Comparison of ENCODE assay signal across 35 cellular contexts in the genomic region with DNA sequence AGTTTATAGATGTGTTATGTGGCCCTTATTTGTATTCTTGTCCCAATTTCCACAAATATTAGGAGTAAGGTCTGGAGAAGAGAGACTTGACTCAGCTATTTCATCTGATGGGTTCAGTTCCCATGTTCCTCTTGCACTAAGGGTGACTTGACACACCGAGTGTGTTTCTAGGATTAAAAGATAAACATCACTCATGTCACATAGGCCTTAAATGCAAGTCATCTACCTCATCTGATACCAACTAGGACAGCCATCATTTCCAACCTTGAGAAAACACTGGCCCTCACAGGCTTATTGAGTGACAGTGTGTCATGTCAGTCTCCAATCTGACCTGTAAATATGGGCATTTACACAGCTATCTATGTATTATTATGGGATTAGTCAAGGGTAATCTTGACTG. TPM values are rescaled to one million over a fixed set of nuclear protein-coding genes. Genes with fewer than 3 reads are reported as not detected.
"Had no signal": no experiment of that assay in that cellular context is flagged by ENCODE, and none has a peak within 500 bp of the region (broad histone marks: within the 10 kb centered on the region; RNA-seq: fewer than 3 reads in every experiment).

No MANE protein-coding gene starts in this region.

- H3K36me3 ChIP-seq: adrenal gland, ascending aorta, brain microvascular endothelial cell, breast epithelium, cardiac muscle cell had no signal

- ATAC-seq: activated naive CD4-positive, alpha-beta T cell treated with anti-CD3 and anti-CD28 coated beads, Interleukin-2, amount 50 U/mL, for 72 hours; activated naive CD8-positive, alpha-beta T cell treated with anti-CD3 and anti-CD28 coated beads, Interleukin-2, amount 50 U/mL, for 24 hours; activated T-cell treated with anti-CD3 and anti-CD28 coated beads, Interleukin-2, amount 50 U/mL, for 4 hours; activated T-cell treated with anti-CD3 and anti-CD28 coated beads, Interleukin-2, amount 50 U/mL, for 72 hours; activated T-helper 17 cell treated with anti-CD3 and anti-CD28 coated beads, Interleukin-2, amount 50 U/mL, for 72 hours; body of pancreas had no signal

- DNase-seq: activated effector memory CD4-positive, alpha-beta T cell treated with anti-CD3 and anti-CD28 coated beads, Interleukin-2, amount 50 U/mL, for 16 hours; activated effector memory CD4-positive, alpha-beta T cell treated with Interleukin-2 at 50 U/mL for 16 hours; activated gamma-delta T cell; activated gamma-delta T cell treated with Interleukin-2 at 50 U/mL for 16 hours; activated naive CD4-positive, alpha-beta T cell; activated naive CD4-positive, alpha-beta T cell treated with anti-CD3 and anti-CD28 coated beads for 36 hours; activated naive CD4-positive, alpha-beta T cell treated with anti-CD3 and anti-CD28 coated beads, Interleukin-2, amount 10 ng/mL, durations not matched to agents 7 days and 5 days; activated naive CD4-positive, alpha-beta T cell treated with anti-CD3 and anti-CD28 coated beads, Interleukin-2, amount 50 U/mL, for 16 hours; activated naive CD4-positive, alpha-beta T cell treated with Interleukin-2 at 50 U/mL for 16 hours; activated naive CD8-positive, alpha-beta T cell treated with anti-CD3 and anti-CD28 coated beads for 36 hours; activated naive CD8-positive, alpha-beta T cell treated with anti-CD3 and anti-CD28 coated beads, Interleukin-2, amount 10 ng/mL, durations not matched to agents 7 days and 5 days; activated naive CD8-positive, alpha-beta T cell treated with anti-CD3 and anti-CD28 coated beads, Interleukin-2, amount 50 U/mL, for 24 hours; activated T-cell treated with anti-CD3 and anti-CD28 coated beads, Interleukin-2, amount 50 U/mL, for 24 hours; activated T-cell treated with anti-CD3 and anti-CD28 coated beads, Interleukin-2, amount 50 U/mL, for 4 hours; activated T-cell treated with anti-CD3 and anti-CD28 coated beads, Interleukin-2, amount 50 U/mL, for 48 hours; activated T-cell treated with anti-CD3 and anti-CD28 coated beads, Interleukin-2, amount 50 U/mL, for 72 hours; adrenal gland; amniotic stem cell; amygdala; anterior cingulate cortex; aorta; body of pancreas; brain microvascular endothelial cell; caudate nucleus; central memory CD4-positive, alpha-beta T cell; cerebellar nuclear complex had no signal

- H3K4me1 ChIP-seq: adrenal gland, ascending aorta, breast epithelium had no signal

- H3K9me3 ChIP-seq: adrenal gland, ascending aorta, body of pancreas, breast epithelium had no signal

- H3K4me3 ChIP-seq: adrenal gland, ascending aorta, body of pancreas, breast epithelium, cardiac muscle cell had no signal

- H3K27me3 ChIP-seq: adrenal gland, ascending aorta, body of pancreas, brain microvascular endothelial cell, breast epithelium, cardiac muscle cell had no signal

- H3K27ac ChIP-seq: adrenal gland, ascending aorta, body of pancreas, brain microvascular endothelial cell, breast epithelium, cardiac muscle cell had no signal

- FAIRE-seq: astrocyte had no signal

RNA-seq across cellular contexts. Expression of a gene that starts 53.0 kb away (rescaled TPM):
- total RNA-seq: activated naive CD4-positive, alpha-beta T cell treated with anti-CD3 and anti-CD28 coated beads for 36 hours; activated naive CD4-positive, alpha-beta T cell treated with anti-CD3 and anti-CD28 coated beads, Interleukin-2, amount 50 U/mL, for 72 hours; activated naive CD8-positive, alpha-beta T cell treated with anti-CD3 and anti-CD28 coated beads for 36 hours; activated naive CD8-positive, alpha-beta T cell treated with anti-CD3 and anti-CD28 coated beads, Interleukin-2, amount 10 ng/mL, durations not matched to agents 7 days and 5 days; activated T-cell treated with anti-CD3 and anti-CD28 coated beads, Interleukin-2, amount 50 U/mL, for 72 hours; activated T-helper 1 cell treated with anti-CD3 and anti-CD28 coated beads, Interleukin-12 subunit alpha, Interleukin-12 subunit beta, Interleukin-2, Interleukin-4 antibody, amounts not matched to agents 30 ng/mL and 10 ng/mL and 1 ng/mL, durations not matched to agents 14 hours and 24 hours and 36 hours; activated T-helper 17 cell treated with anti-CD3 and anti-CD28 coated beads, Interleukin-2, amount 50 U/mL, for 72 hours; activated T-helper 2 cell treated with anti-CD3 and anti-CD28 coated beads, Interferon-gamma antibody, Interleukin-2, Interleukin-4, amounts not matched to agents 10 μg/mL and 5 μg/mL and 100 μg/mL, durations not matched to agents 14 hours and 24 hours and 36 hours; bronchial epithelial cell had no signal
- polyA plus RNA-seq: cardiac muscle cell had no signal
